In genomic region chr2:112275314-112275886, GRCh38 we compare ENCODE assay signal across 8 cellular contexts. TPM values are rescaled to one million over a fixed set of nuclear protein-coding genes. Genes with fewer than 3 reads are reported as not detected.
A peak's percentile ranks its signal among the peaks of the same experiment; 100 is the strongest.
DNase-seq lines count a peak whose midpoint lies in the region; ATAC-seq and TF ChIP-seq lines count a peak whose summit lies in the region.

ZC3H6 (plus strand) TSS chr2:112275597; CDS start chr2:112275995, 398 bp downstream.

- H3K4me3 ChIP-seq in BLaER1 (peak within 1 kb of the TSS; percentile 83), left lung (peak within 1 kb of the TSS; percentile 72 to 73)

- H3K9me3 ChIP-seq in BLaER1 = no peaks in the 10 kb centered on the region
- no peaks in the 10 kb centered on the region for H3K9me3 ChIP-seq in left lung

- intact Hi-C loops in left lung (cut with DNase I) = no loop called here

- H3K27ac ChIP-seq in BLaER1 = peak within 1 kb of the TSS; percentile 99
- H3K27ac ChIP-seq in left lung = peak within 1 kb of the TSS; percentile 100

- peak within 1 kb of the TSS; percentile 99 for H3K9ac ChIP-seq in BLaER1

- H3K27me3 Mint-ChIP-seq in activated CD4-positive, alpha-beta T cell treated with anti-CD3 and anti-CD28 coated beads, Interleukin-2, amount 10 ng/mL, durations not matched to agents 7 days and 5 days = no peaks in the 10 kb centered on the region

- POLR2A ChIA-PET in activated CD4-positive, alpha-beta T cell treated with anti-CD3 and anti-CD28 coated beads, Interleukin-2, amount 10 ng/mL, durations not matched to agents 7 days and 5 days (lab: Charles Lee) = no interaction called here

- H3K4me1 ChIP-seq in BLaER1 = peaks cover 34% of the 10 kb centered on the region
- H3K4me1 ChIP-seq in left lung = peaks cover 8 to 12% of the 10 kb centered on the region in 2 donors

- H3K36me3 Mint-ChIP-seq in activated CD4-positive, alpha-beta T cell treated with anti-CD3 and anti-CD28 coated beads, Interleukin-2, amount 10 ng/mL, durations not matched to agents 7 days and 5 days (ENCODE audit: low read depth) = peaks cover 3% of the 10 kb centered on the region

- H3K4me2 ChIP-seq in BLaER1 = peak within 1 kb of the TSS; percentile 83

- peak in 1 of 2 donors; percentile 39 for TF ChIP-seq CTCF in left lung (IDR thresholded peaks at IDR 0.05)

- no peaks in the 10 kb centered on the region for H4K20me1 ChIP-seq in BLaER1

- no peaks in the 10 kb centered on the region for H3K27me3 ChIP-seq in BLaER1
- no peaks in the 10 kb centered on the region for H3K27me3 ChIP-seq in left lung

- peak within 1 kb of the TSS; percentile 92 for H3K4me3 Mint-ChIP-seq in activated CD4-positive, alpha-beta T cell treated with anti-CD3 and anti-CD28 coated beads, Interleukin-2, amount 10 ng/mL, durations not matched to agents 7 days and 5 days

- H3K27ac Mint-ChIP-seq in activated CD4-positive, alpha-beta T cell treated with anti-CD3 and anti-CD28 coated beads, Interleukin-2, amount 10 ng/mL, durations not matched to agents 7 days and 5 days = peak within 1 kb of the TSS; percentile 99

- H3K9me3 Mint-ChIP-seq in activated CD4-positive, alpha-beta T cell treated with anti-CD3 and anti-CD28 coated beads, Interleukin-2, amount 10 ng/mL, durations not matched to agents 7 days and 5 days = no peaks in the 10 kb centered on the region

- H3K36me3 ChIP-seq in BLaER1 = no peaks in the 10 kb centered on the region
- H3K36me3 ChIP-seq in left lung = no peaks in the 10 kb centered on the region

- peaks cover 21% of the 10 kb centered on the region for H3K4me1 Mint-ChIP-seq in activated CD4-positive, alpha-beta T cell treated with anti-CD3 and anti-CD28 coated beads, Interleukin-2, amount 10 ng/mL, durations not matched to agents 7 days and 5 days

- CTCF ChIA-PET in activated CD4-positive, alpha-beta T cell treated with anti-CD3 and anti-CD28 coated beads, Interleukin-2, amount 10 ng/mL, durations not matched to agents 7 days and 5 days (lab: Charles Lee) = interaction anchor here (0.8 to 1.1 kb wide), 2 partner anchors 16 to 194 kb away, joined by 3 read pairs; no protein-coding TSS in a partner anchor

- ATAC-seq in HG03460 (IDR thresholded peaks at IDR 0.05; ENCODE audit: unreplicated experiment) = peak; percentile 94
- peak; percentile 99 for ATAC-seq in left lung

- DNase-seq in GM19240 (ENCODE audit: insufficient read length, low spot score) (peak; percentile 61), NCI-H526 (lab: John Stamatoyannopoulos, UW) (peak; percentile 93 to 98), cortex of kidney (lab: John Stamatoyannopoulos, UW) (peak; percentile 77), left lung (peak; percentile 99)
- peak; percentile 98 for DNase-seq in activated CD4-positive, alpha-beta T cell treated with anti-CD3 and anti-CD28 coated beads, Interleukin-2, amount 10 ng/mL, durations not matched to agents 7 days and 5 days
- peak; percentile 100 for DNase-seq in stimulated activated CD4-positive, alpha-beta T cell treated with anti-CD3 and anti-CD28 coated beads, Interleukin-2, amount 100 ng/mL, for 48 hours

RNA-seq across cellular contexts. Expression of gene ZC3H6, which starts in this region (rescaled TPM):
- total RNA-seq in activated CD4-positive, alpha-beta T cell treated with anti-CD3 and anti-CD28 coated beads, Interleukin-2, amount 10 ng/mL, durations not matched to agents 7 days and 5 days = 10 to 100 TPM; 14.0 to 14.8 TPM
- 1 to 10 TPM; 8.7 to 10.0 TPM for total RNA-seq in left lung

Comparison
In these comparisons a context has a peak if more than half of its experiments do, and no peak if none do; other contexts are left out.
1. Peak in every context shown above with its lines: DNase-seq, ATAC-seq, H3K4me3 ChIP-seq and H3K27ac ChIP-seq.